In genomic region chr10:15038416-15038815, GRCh38 we compare ENCODE assay signal across 26 cellular contexts. TPM values are rescaled to one million over a fixed set of nuclear protein-coding genes. Genes with fewer than 3 reads are reported as not detected.
"Had no signal": no experiment of that assay in that cellular context is flagged by ENCODE, and none has a peak within 500 bp of the region (broad histone marks: within the 10 kb centered on the region; RNA-seq: fewer than 3 reads in every experiment).

No MANE protein-coding gene starts in this region.

- FAIRE-seq: endometrium, islet of Langerhans, keratinocyte had no signal

- H3K9me3 ChIP-seq: colonic mucosa, esophagus squamous epithelium, gastrocnemius medialis, left lung, lower lobe of right lung, mucosa of descending colon had no signal

- ATAC-seq: effector memory CD8-positive, alpha-beta T cell; esophagus mucosa; gastrocnemius medialis; left cardiac atrium; left lung; left ventricle myocardium superior; lower lobe of right lung had no signal

- H3K4me1 ChIP-seq: colonic mucosa, esophagus squamous epithelium, gastrocnemius medialis, lower lobe of right lung had no signal

- H3K36me3 ChIP-seq: colonic mucosa, esophagus squamous epithelium, gastrocnemius medialis, heart right ventricle, left lung, lower lobe of right lung had no signal

- H3K27me3 ChIP-seq: colonic mucosa, esophagus squamous epithelium, gastrocnemius medialis, heart right ventricle, left lung had no signal

- H3K4me3 ChIP-seq: colonic mucosa, esophagus squamous epithelium, gastrocnemius medialis, heart right ventricle, left lung, lower lobe of right lung, mucosa of descending colon had no signal

- DNase-seq: colonic mucosa; cortex of kidney; effector CD8-positive, alpha-beta T cell; effector memory CD8-positive, alpha-beta T cell; endodermal cell; erythroblast; esophagus squamous epithelium; foreskin fibroblast; foreskin melanocyte; gastrocnemius medialis; glutamatergic neuron; head of caudate nucleus; heart right ventricle; hippocampal formation; left cardiac atrium; left lung; left ventricle myocardium superior; lower lobe of right lung; mesenchymal stem cell; mucosa of descending colon had no signal

- H3K27ac ChIP-seq: colonic mucosa, epithelial cell of prostate, esophagus squamous epithelium, gastrocnemius medialis, heart right ventricle, left lung, lower lobe of right lung had no signal

RNA-seq across cellular contexts. Expression of gene OLAH, which starts 5.3 kb away (rescaled TPM):
- total RNA-seq: colonic mucosa, endodermal cell, left ventricle myocardium superior, myocyte had no signal

RNA-seq across cellular contexts. Expression of gene ACBD7, which starts 50.2 kb away (rescaled TPM):
- total RNA-seq: gastrocnemius medialis, left ventricle myocardium superior, lower lobe of right lung had no signal
